Comparison of ENCODE assay signal across 22 cellular contexts in genomic region chr1:45842786-45843185, GRCh38. TPM values are rescaled to one million over a fixed set of nuclear protein-coding genes. Genes with fewer than 3 reads are reported as not detected.
A peak's percentile ranks its signal among the peaks of the same experiment; 100 is the strongest.
DNase-seq lines count a peak whose midpoint lies in the region; TF ChIP-seq lines count a peak whose summit lies in the region.
"Had no signal": no experiment of that assay in that cellular context is flagged by ENCODE, and none has a peak within 500 bp of the region (broad histone marks: within the 10 kb centered on the region; RNA-seq: fewer than 3 reads in every experiment).

No MANE protein-coding gene starts in this region.

- no peaks in the 10 kb centered on the region for H3K27me3 Mint-ChIP-seq in activated CD4-positive, alpha-beta memory T cell treated with anti-CD3 and anti-CD28 coated beads, Interleukin-2, amount 10 ng/mL, durations not matched to agents 7 days and 5 days
- no peaks in the 10 kb centered on the region for H3K27me3 Mint-ChIP-seq in activated CD4-positive, alpha-beta memory T cell treated with anti-CD3 and anti-CD28 coated beads for 36 hours
- H3K27me3 Mint-ChIP-seq in activated naive CD8-positive, alpha-beta T cell treated with anti-CD3 and anti-CD28 coated beads for 36 hours: no peaks in the 10 kb centered on the region
- H3K27me3 Mint-ChIP-seq in Calu3 (ENCODE audit: unreplicated experiment): no peaks in the 10 kb centered on the region
- H3K27me3 Mint-ChIP-seq: naive thymus-derived CD4-positive, alpha-beta T cell had no signal

- no peaks in the 10 kb centered on the region for H3K9me2 ChIP-seq in OCI-LY1 (ENCODE audit: low read depth, low read length)

- no peak overlapping the region for H3K4me3 Mint-ChIP-seq in activated CD4-positive, alpha-beta memory T cell treated with anti-CD3 and anti-CD28 coated beads, Interleukin-2, amount 10 ng/mL, durations not matched to agents 7 days and 5 days
- H3K4me3 Mint-ChIP-seq in activated CD4-positive, alpha-beta memory T cell treated with anti-CD3 and anti-CD28 coated beads for 36 hours: no peak overlapping the region
- no peak overlapping the region for H3K4me3 Mint-ChIP-seq in activated naive CD8-positive, alpha-beta T cell treated with anti-CD3 and anti-CD28 coated beads for 36 hours
- H3K4me3 Mint-ChIP-seq in Calu3 (ENCODE audit: low read depth, unreplicated experiment): no peak overlapping the region
- H3K4me3 Mint-ChIP-seq: endodermal cell had no signal

- H3K4me3 ChIP-seq in OCI-LY1 (ENCODE audit: low read depth, low read length, poor library complexity, severe bottlenecking) (no peak overlapping the region), osteoblast (ENCODE audit: insufficient read depth, low read length) (no peak overlapping the region)
- H3K4me3 ChIP-seq: BLaER1, coronary artery, transverse colon had no signal

- peak overlapping the region; percentile 64 for H3K27ac Mint-ChIP-seq in activated CD4-positive, alpha-beta memory T cell treated with anti-CD3 and anti-CD28 coated beads, Interleukin-2, amount 10 ng/mL, durations not matched to agents 7 days and 5 days
- H3K27ac Mint-ChIP-seq in activated CD4-positive, alpha-beta memory T cell treated with anti-CD3 and anti-CD28 coated beads for 36 hours: no peak overlapping the region
- peak overlapping the region; percentile 59 for H3K27ac Mint-ChIP-seq in activated naive CD8-positive, alpha-beta T cell treated with anti-CD3 and anti-CD28 coated beads for 36 hours
- no peak overlapping the region for H3K27ac Mint-ChIP-seq in Calu3 (ENCODE audit: unreplicated experiment)
- H3K27ac Mint-ChIP-seq: endodermal cell had no signal

- no peaks in the 10 kb centered on the region for H3F3A ChIP-seq in OCI-LY1 (ENCODE audit: insufficient read depth, low read length)

- no peak overlapping the region for H3K9ac ChIP-seq in OCI-LY1 (ENCODE audit: low read length)
- H3K9ac ChIP-seq: BLaER1 had no signal

- CTCF ChIA-PET in activated CD4-positive, alpha-beta memory T cell treated with anti-CD3 and anti-CD28 coated beads, Interleukin-2, amount 10 ng/mL, durations not matched to agents 7 days and 5 days (lab: Charles Lee): interaction anchor here (1.5 kb wide), 1 partner anchor 157 kb away, joined by 5 read pairs; the partner anchor contains the start of gene GPBP1L1
- CTCF ChIA-PET in activated CD4-positive, alpha-beta memory T cell treated with anti-CD3 and anti-CD28 coated beads for 36 hours (lab: Charles Lee): interaction anchor here (1.6 kb wide), 1 partner anchor 19 kb away, joined by 5 read pairs; no protein-coding TSS in a partner anchor
- CTCF ChIA-PET in Calu3 (lab: Charles Lee): no interaction called here

- H2AFZ ChIP-seq in OCI-LY1 (ENCODE audit: low read length) (no peak overlapping the region), osteoblast (ENCODE audit: low read length) (no peak overlapping the region)

- H3K4me2 ChIP-seq in OCI-LY1 (ENCODE audit: low read length): 0 out of 2 replicates have a peak overlapping the region, but pooled peaks have one; percentile 4
- peak overlapping the region; percentile 2 for H3K4me2 ChIP-seq in osteoblast (ENCODE audit: insufficient read depth, low read length)
- H3K4me2 ChIP-seq: BLaER1 had no signal

- no peaks in the 10 kb centered on the region for H3K9me3 ChIP-seq in OCI-LY1 (ENCODE audit: low read length)
- no peaks in the 10 kb centered on the region for H3K9me3 ChIP-seq in osteoblast (ENCODE audit: low read depth, low read length)
- H3K9me3 ChIP-seq: BLaER1, Caco-2, transverse colon had no signal

- intact Hi-C loops in activated CD4-positive, alpha-beta memory T cell treated with anti-CD3 and anti-CD28 coated beads for 36 hours (cut with micrococcal nuclease): loop anchor here (2.0 to 5.0 kb wide), 2 partner anchors 156 to 255 kb away; partner anchors contain the start of gene GPBP1L1
- intact Hi-C loops in Calu3 (cut with micrococcal nuclease; ENCODE audit: unreplicated experiment): no loop called here

- peak overlapping the region; percentile 91 for H3K27ac ChIP-seq in OCI-LY1 (ENCODE audit: low read depth, low read length, poor library complexity, severe bottlenecking)
- H3K27ac ChIP-seq in osteoblast (ENCODE audit: low read depth, low read length): no peak overlapping the region
- H3K27ac ChIP-seq: BLaER1, coronary artery, transverse colon had no signal

- no peaks in the 10 kb centered on the region for H3K9me3 Mint-ChIP-seq in activated CD4-positive, alpha-beta memory T cell treated with anti-CD3 and anti-CD28 coated beads, Interleukin-2, amount 10 ng/mL, durations not matched to agents 7 days and 5 days
- H3K9me3 Mint-ChIP-seq in activated CD4-positive, alpha-beta memory T cell treated with anti-CD3 and anti-CD28 coated beads for 36 hours: no peaks in the 10 kb centered on the region
- no peaks in the 10 kb centered on the region for H3K9me3 Mint-ChIP-seq in activated naive CD8-positive, alpha-beta T cell treated with anti-CD3 and anti-CD28 coated beads for 36 hours
- H3K9me3 Mint-ChIP-seq in Calu3 (ENCODE audit: low read depth, unreplicated experiment): no peaks in the 10 kb centered on the region
- H3K9me3 Mint-ChIP-seq: endodermal cell; naive thymus-derived CD4-positive, alpha-beta T cell had no signal

- peaks cover 57% of the 10 kb centered on the region for H3K4me1 ChIP-seq in OCI-LY1 (ENCODE audit: insufficient read depth, low read length, severe bottlenecking)
- peaks cover 17% of the 10 kb centered on the region for H3K4me1 ChIP-seq in osteoblast (ENCODE audit: insufficient read depth, low read length)

- TF ChIP-seq CTCF in OCI-LY1 (IDR thresholded peaks at IDR 0.05; ENCODE audit: low read length) (no peak), osteoblast (IDR thresholded peaks at IDR 0.05; ENCODE audit: extremely low read depth, low read depth, low read length) (no peak), Calu3 (IDR thresholded peaks at IDR 0.05; ENCODE audit: unreplicated experiment) (no peak)

- H3K27me3 ChIP-seq in OCI-LY1 (ENCODE audit: insufficient read depth, low read length): no peaks in the 10 kb centered on the region
- no peaks in the 10 kb centered on the region for H3K27me3 ChIP-seq in osteoblast (ENCODE audit: insufficient read depth, low read length)
- H3K27me3 ChIP-seq: BLaER1, transverse colon had no signal

- H3K36me3 Mint-ChIP-seq in activated CD4-positive, alpha-beta memory T cell treated with anti-CD3 and anti-CD28 coated beads, Interleukin-2, amount 10 ng/mL, durations not matched to agents 7 days and 5 days (ENCODE audit: low read depth): peaks cover 5% of the 10 kb centered on the region
- peaks cover 1% of the 10 kb centered on the region for H3K36me3 Mint-ChIP-seq in activated CD4-positive, alpha-beta memory T cell treated with anti-CD3 and anti-CD28 coated beads for 36 hours
- no peaks in the 10 kb centered on the region for H3K36me3 Mint-ChIP-seq in activated naive CD8-positive, alpha-beta T cell treated with anti-CD3 and anti-CD28 coated beads for 36 hours
- H3K36me3 Mint-ChIP-seq in Calu3 (ENCODE audit: insufficient read depth, unreplicated experiment): no peaks in the 10 kb centered on the region

- no peak for DNase-seq in activated CD4-positive, alpha-beta memory T cell treated with anti-CD3 and anti-CD28 coated beads, Interleukin-2, amount 10 ng/mL, durations not matched to agents 7 days and 5 days
- DNase-seq in activated CD4-positive, alpha-beta memory T cell treated with anti-CD3 and anti-CD28 coated beads for 36 hours: no peak
- no peak for DNase-seq in activated naive CD8-positive, alpha-beta T cell treated with anti-CD3 and anti-CD28 coated beads for 36 hours
- no peak for DNase-seq in osteoblast (ENCODE audit: insufficient read length, low spot score, missing footprints)
- no peak for DNase-seq in DMS53 (lab: John Stamatoyannopoulos, UW)
- no peak for DNase-seq in kidney glomerular epithelial cell (lab: John Stamatoyannopoulos, UW)
- DNase-seq in Calu3: no peak
- DNase-seq: Caco-2; endodermal cell; GOT3; left cardiac atrium; naive thymus-derived CD4-positive, alpha-beta T cell; NCI-H1048; NCI-H187 treated with DMSO at 0.1 percent for 48 hours; NCI-H748 treated with DMSO at 0.1 percent for 48 hours; retina; SHP77 treated with DMSO at 0.1 percent for 48 hours; stimulated activated CD4-positive, alpha-beta T cell treated with anti-CD3 and anti-CD28 coated beads, Interleukin-4, amount 100 ng/mL, for 24 hours; transverse colon had no signal

- H3K4me1 Mint-ChIP-seq in activated CD4-positive, alpha-beta memory T cell treated with anti-CD3 and anti-CD28 coated beads, Interleukin-2, amount 10 ng/mL, durations not matched to agents 7 days and 5 days: peaks cover 18% of the 10 kb centered on the region
- peaks cover 13% of the 10 kb centered on the region for H3K4me1 Mint-ChIP-seq in activated CD4-positive, alpha-beta memory T cell treated with anti-CD3 and anti-CD28 coated beads for 36 hours (ENCODE audit: low read depth)
- peaks cover 11% of the 10 kb centered on the region for H3K4me1 Mint-ChIP-seq in activated naive CD8-positive, alpha-beta T cell treated with anti-CD3 and anti-CD28 coated beads for 36 hours
- no peaks in the 10 kb centered on the region for H3K4me1 Mint-ChIP-seq in Calu3 (ENCODE audit: low read depth, unreplicated experiment)

- H3K79me2 ChIP-seq in OCI-LY1 (ENCODE audit: insufficient read depth, low read length) (0 out of 2 replicates have a peak, but pooled peaks cover 8% of the 10 kb centered on the region), osteoblast (ENCODE audit: insufficient read depth, low read length) (peaks cover 15% of the 10 kb centered on the region)

- POLR2A ChIA-PET in activated CD4-positive, alpha-beta memory T cell treated with anti-CD3 and anti-CD28 coated beads, Interleukin-2, amount 10 ng/mL, durations not matched to agents 7 days and 5 days (lab: Charles Lee): interaction anchor here (1.0 to 2.0 kb wide), 4 partner anchors 18 to 259 kb away, joined by 3 to 5 read pairs (median 4); partner anchors contain the start of genes GPBP1L1 and NASP
- POLR2A ChIA-PET in activated CD4-positive, alpha-beta memory T cell treated with anti-CD3 and anti-CD28 coated beads for 36 hours (lab: Charles Lee): interaction anchor here (0.6 kb wide), 1 partner anchor 47 kb away, joined by 3 read pairs; no protein-coding TSS in a partner anchor

- BruUV-seq in Calu3 (replicated peaks; lab: Mats Ljungman, UMichigan): no TSS peak

- H4K20me1 ChIP-seq in OCI-LY1 (ENCODE audit: insufficient read depth, low read length) (no peaks in the 10 kb centered on the region), osteoblast (ENCODE audit: insufficient read depth, low read length) (no peaks in the 10 kb centered on the region)
- H4K20me1 ChIP-seq: BLaER1 had no signal

- H3K36me3 ChIP-seq in OCI-LY1 (ENCODE audit: insufficient read depth, low read length) (peaks cover 6% of the 10 kb centered on the region; the same call in 1 of the 2 replicates), osteoblast (ENCODE audit: insufficient read depth, low read length) (no peaks in the 10 kb centered on the region)
- H3K36me3 ChIP-seq: transverse colon had no signal

RNA-seq across cellular contexts. Expression of gene MAST2, which starts 39.4 kb away (rescaled TPM):
- 10 to 100 TPM; 25.4 to 27.8 TPM for total RNA-seq in activated CD4-positive, alpha-beta memory T cell treated with anti-CD3 and anti-CD28 coated beads, Interleukin-2, amount 10 ng/mL, durations not matched to agents 7 days and 5 days
- 10 to 100 TPM; 25.1 to 26.6 TPM for total RNA-seq in activated CD4-positive, alpha-beta memory T cell treated with anti-CD3 and anti-CD28 coated beads for 36 hours
- 10 to 100 TPM; 19.0 to 22.5 TPM for total RNA-seq in activated naive CD8-positive, alpha-beta T cell treated with anti-CD3 and anti-CD28 coated beads for 36 hours
- total RNA-seq in osteoblast (24.2 and 33.0 TPM in 2 replicates), Calu3 (2022) (31.4 and 36.2 TPM in 2 replicates)

Comparison
In these comparisons a context has a peak if more than half of its experiments do, and no peak if none do; other contexts are left out.
1. H3K27ac Mint-ChIP-seq: peak in activated CD4-positive, alpha-beta memory T cell treated with anti-CD3 and anti-CD28 coated beads, Interleukin-2, amount 10 ng/mL, durations not matched to agents 7 days and 5 days (single experiment) and activated naive CD8-positive, alpha-beta T cell treated with anti-CD3 and anti-CD28 coated beads for 36 hours (single experiment); none in activated CD4-positive, alpha-beta memory T cell treated with anti-CD3 and anti-CD28 coated beads for 36 hours (single experiment) and Calu3 (single experiment).